8 cellular contexts compared by ENCODE assay signal in genomic region chr13:91017031-91017668, GRCh38.
DNase-seq lines count a peak whose midpoint lies in the region; ATAC-seq and TF ChIP-seq lines count a peak whose summit lies in the region.

No MANE protein-coding gene starts in this region.

- peak; percentile 83 for TF ChIP-seq CTCF in PC-3 (conservative IDR thresholded peaks at IDR 0.05; ENCODE audit: low read depth, low read length)

- BruUV-seq in PC-3 (replicated peaks; lab: Mats Ljungman, UMichigan): no TSS peak

- H3K9me2 ChIP-seq in PC-3 (replicated peaks; ENCODE audit: low read length): no peaks in the 10 kb centered on the region

- H3K27ac Mint-ChIP-seq in naive thymus-derived CD4-positive, alpha-beta T cell: no peak overlapping the region
- H3K27ac Mint-ChIP-seq in natural killer cell treated with Interleukin-12 subunit alpha and Interleukin-12 subunit beta and Interleukin-15 and Interleukin-18, amount 100 ng/mL, for 72 hours: no peak overlapping the region

- no peaks in the 10 kb centered on the region for H4K20me1 ChIP-seq in PC-3 (ENCODE audit: low read length)

- H3K4me1 ChIP-seq in ES-I3 (ENCODE audit: insufficient read depth, low read length) (no peaks in the 10 kb centered on the region), PC-3 (ENCODE audit: insufficient read depth, low read length) (no peaks in the 10 kb centered on the region)
- no peaks in the 10 kb centered on the region for H3K4me1 ChIP-seq in naive thymus-derived CD4-positive, alpha-beta T cell (ENCODE audit: control insufficient read depth in 2 of 2, insufficient read depth in 2 of 2, low read length in 2 of 2)

- H3K9me3 ChIP-seq in ES-I3 (ENCODE audit: control insufficient read depth, insufficient read depth, low read length) (no peaks in the 10 kb centered on the region), PC-3 (ENCODE audit: low read length) (no peaks in the 10 kb centered on the region)
- no peaks in the 10 kb centered on the region for H3K9me3 ChIP-seq in naive thymus-derived CD4-positive, alpha-beta T cell (ENCODE audit: control insufficient read depth in 2 of 3, low read length in 3 of 3)

- H3K9me3 Mint-ChIP-seq in naive thymus-derived CD4-positive, alpha-beta T cell: peaks cover 0 to 5% (median 0%) of the 10 kb centered on the region in 11 donors
- peaks cover 3% of the 10 kb centered on the region for H3K9me3 Mint-ChIP-seq in natural killer cell treated with Interleukin-12 subunit alpha and Interleukin-12 subunit beta and Interleukin-15 and Interleukin-18, amount 100 ng/mL, for 72 hours

- no peaks in the 10 kb centered on the region for H3K79me2 ChIP-seq in PC-3 (ENCODE audit: low read length)

- H3K36me3 Mint-ChIP-seq in naive thymus-derived CD4-positive, alpha-beta T cell: no peaks in the 10 kb centered on the region
- H3K36me3 Mint-ChIP-seq in natural killer cell treated with Interleukin-12 subunit alpha and Interleukin-12 subunit beta and Interleukin-15 and Interleukin-18, amount 100 ng/mL, for 72 hours: no peaks in the 10 kb centered on the region

- H3K27me3 ChIP-seq in PC-3 (ENCODE audit: low read length): no peaks in the 10 kb centered on the region
- no peaks in the 10 kb centered on the region for H3K27me3 ChIP-seq in naive thymus-derived CD4-positive, alpha-beta T cell (ENCODE audit: control insufficient read depth in 2 of 2, insufficient read depth in 2 of 2, low read length in 2 of 2)

- DNase-seq in A172 (ENCODE audit: low spot score) (peak; percentile 54), HUDEP-2 (lab: John Stamatoyannopoulos, UW; ENCODE audit: unreplicated experiment in 76 of 76) (peak in 47 of 76 experiments; percentile 0 to 68 (median 23)), PC-3 (peak; percentile 78), dermis microvascular lymphatic vessel endothelial cell (ENCODE audit: low read depth in 2 of 2) (peak; percentile 11 to 25)
- DNase-seq in naive thymus-derived CD4-positive, alpha-beta T cell: peak in 1 of 9 donors; percentile 22
- DNase-seq in natural killer cell treated with Interleukin-12 subunit alpha and Interleukin-12 subunit beta and Interleukin-15 and Interleukin-18, amount 100 ng/mL, for 72 hours (ENCODE audit: low spot score): no peak

- no peaks in the 10 kb centered on the region for H3F3A ChIP-seq in PC-3 (ENCODE audit: low read length, unreplicated experiment)

- CTCF ChIA-PET in PC-3 (lab: Charles Lee): interaction anchor here (0.6 to 0.8 kb wide), 4 partner anchors 49 to 1290 kb away, joined by 3 to 11 read pairs (median 8); no protein-coding TSS in a partner anchor
- CTCF ChIA-PET in naive thymus-derived CD4-positive, alpha-beta T cell (lab: Charles Lee): no interaction called here

- H3K9ac ChIP-seq in ES-I3 (ENCODE audit: low read depth, low read length) (peak overlapping the region; percentile 12; the same call in 1 of the 2 replicates), PC-3 (ENCODE audit: low read length) (no peak overlapping the region)

- no peaks in the 10 kb centered on the region for H3K27me3 Mint-ChIP-seq in naive thymus-derived CD4-positive, alpha-beta T cell
- H3K27me3 Mint-ChIP-seq in natural killer cell treated with Interleukin-12 subunit alpha and Interleukin-12 subunit beta and Interleukin-15 and Interleukin-18, amount 100 ng/mL, for 72 hours: no peaks in the 10 kb centered on the region

- no peaks in the 10 kb centered on the region for H3K4me1 Mint-ChIP-seq in naive thymus-derived CD4-positive, alpha-beta T cell
- H3K4me1 Mint-ChIP-seq in natural killer cell treated with Interleukin-12 subunit alpha and Interleukin-12 subunit beta and Interleukin-15 and Interleukin-18, amount 100 ng/mL, for 72 hours (ENCODE audit: low read depth in 2 of 2): no peaks in the 10 kb centered on the region

- H3K27ac ChIP-seq in PC-3 (ENCODE audit: low read length): no peak overlapping the region
- no peak overlapping the region for H3K27ac ChIP-seq in naive thymus-derived CD4-positive, alpha-beta T cell (ENCODE audit: low read depth, low read length)

- POLR2A ChIA-PET in PC-3 (lab: Charles Lee; ENCODE audit: unreplicated experiment): no interaction called here
- POLR2A ChIA-PET in naive thymus-derived CD4-positive, alpha-beta T cell (lab: Charles Lee): no interaction called here

- ATAC-seq in GM21786 (IDR thresholded peaks at IDR 0.05; ENCODE audit: unreplicated experiment) (peak; percentile 96), PC-3 (peak; percentile 99)
- ATAC-seq in naive thymus-derived CD4-positive, alpha-beta T cell: peak; percentile 47
- ATAC-seq in natural killer cell treated with Interleukin-12 subunit alpha and Interleukin-12 subunit beta and Interleukin-15 and Interleukin-18, amount 100 ng/mL, for 72 hours: no peak

- H3K4me3 Mint-ChIP-seq in naive thymus-derived CD4-positive, alpha-beta T cell: no peak overlapping the region
- H3K4me3 Mint-ChIP-seq in natural killer cell treated with Interleukin-12 subunit alpha and Interleukin-12 subunit beta and Interleukin-15 and Interleukin-18, amount 100 ng/mL, for 72 hours: no peak overlapping the region

- peak overlapping the region; percentile 46 for H3K4me2 ChIP-seq in PC-3 (ENCODE audit: low read length)

- H3K4me3 ChIP-seq in PC-3 (ENCODE audit: low read length): peak overlapping the region; percentile 52
- H3K4me3 ChIP-seq in naive thymus-derived CD4-positive, alpha-beta T cell (ENCODE audit: low read length): no peak overlapping the region

- H2AFZ ChIP-seq in PC-3 (ENCODE audit: low read length): peak overlapping the region; percentile 44

- no peaks in the 10 kb centered on the region for H3K36me3 ChIP-seq in ES-I3 (ENCODE audit: insufficient read depth, low read length)
- no peaks in the 10 kb centered on the region for H3K36me3 ChIP-seq in PC-3 (ENCODE audit: low read depth, low read length)
- no peaks in the 10 kb centered on the region for H3K36me3 ChIP-seq in naive thymus-derived CD4-positive, alpha-beta T cell (ENCODE audit: control insufficient read depth in 2 of 3, insufficient read depth in 3 of 3, low read length in 3 of 3)

- intact Hi-C loops in PC-3 (cut with micrococcal nuclease): loop anchor here (1.0 to 10.0 kb wide), 5 partner anchors 28 to 562 kb away; no protein-coding TSS in a partner anchor
- intact Hi-C loops in naive thymus-derived CD4-positive, alpha-beta T cell (cut with micrococcal nuclease): no loop called here

Comparison
In these comparisons a context has a peak if more than half of its experiments do, and no peak if none do; other contexts are left out.
1. ATAC-seq: peak in GM21786 (single experiment), PC-3 (single experiment) and naive thymus-derived CD4-positive, alpha-beta T cell (single experiment); none in natural killer cell treated with Interleukin-12 subunit alpha and Interleukin-12 subunit beta and Interleukin-15 and Interleukin-18, amount 100 ng/mL, for 72 hours (0 of 2).